In genomic region chr5:147507480-147508126, GRCh38 we compare ENCODE assay signal across 10 cellular contexts. TPM values are rescaled to one million over a fixed set of nuclear protein-coding genes. Genes with fewer than 3 reads are reported as not detected.
A peak's percentile ranks its signal among the peaks of the same experiment; 100 is the strongest.
DNase-seq lines count a peak whose midpoint lies in the region; ATAC-seq and TF ChIP-seq lines count a peak whose summit lies in the region.
"Had no signal": no experiment of that assay in that cellular context is flagged by ENCODE, and none has a peak within 500 bp of the region (broad histone marks: within the 10 kb centered on the region; RNA-seq: fewer than 3 reads in every experiment).

No MANE protein-coding gene starts in this region.

- no peak overlapping the region for H3K27ac ChIP-seq in IMR-90 (ENCODE audit: insufficient read depth, low read length)
- no peak overlapping the region for H3K27ac ChIP-seq in duodenal mucosa (ENCODE audit: low read depth, low read length)

- no peak overlapping the region for H3K14ac ChIP-seq in IMR-90 (replicated peaks; ENCODE audit: low read depth, low read length)

- H2BK15ac ChIP-seq in IMR-90 (ENCODE audit: low read depth, low read length): no peak overlapping the region

- no peak overlapping the region for H3K56ac ChIP-seq in IMR-90 (ENCODE audit: extremely low read depth, insufficient read depth, low read length)

- H3K4me3 Mint-ChIP-seq in nephron: peak overlapping the region; percentile 26 to 94 (median 85)
- H3K4me3 Mint-ChIP-seq: activated naive CD8-positive, alpha-beta T cell treated with anti-CD3 and anti-CD28 coated beads for 36 hours had no signal

- CTCF ChIA-PET in AG04449 (lab: Yijun Ruan, JAX) (interaction anchor here (0.7 to 2.2 kb wide), 8 partner anchors 18 to 71 kb away, joined by 3 to 9 read pairs (median 4); no protein-coding TSS in a partner anchor), IMR-90 (lab: Yijun Ruan, JAX) (interaction anchor here (1.2 kb wide), 1 partner anchor 51 kb away, joined by 6 read pairs; no protein-coding TSS in a partner anchor)

- no peak overlapping the region for H3K4ac ChIP-seq in IMR-90 (ENCODE audit: low read depth, low read length)

- H3K36me3 ChIP-seq in IMR-90 (ENCODE audit: control insufficient read depth, insufficient read depth, low read length) (no peaks in the 10 kb centered on the region), duodenal mucosa (ENCODE audit: control insufficient read depth in 1 of 2, insufficient read depth in 2 of 2, low read length in 2 of 2) (no peaks in the 10 kb centered on the region)

- no TSS peak for BruUV-seq in IMR-90 (replicated peaks; lab: Mats Ljungman, UMichigan)

- H3K4me1 Mint-ChIP-seq in nephron: peaks cover 40% of the 10 kb centered on the region

- H3K4me3 ChIP-seq in AG04449 (ENCODE audit: low read depth, low read length) (peak overlapping the region; percentile 82), IMR-90 (ENCODE audit: insufficient read depth, low read depth, low read length) (peak overlapping the region; percentile 56; the same call in 1 of the 2 replicates), duodenal mucosa (ENCODE audit: low read depth in 1 of 2, low read length in 2 of 2) (peak overlapping the region; percentile 12 to 68)

- TF ChIP-seq POLR2A in IMR-90 (IDR thresholded peaks at IDR 0.05; ENCODE audit: low read depth, low read length): no peak

- no peak overlapping the region for H2AFZ ChIP-seq in IMR-90 (replicated peaks; ENCODE audit: low read length, poor library complexity)

- H3K9me1 ChIP-seq in IMR-90 (ENCODE audit: insufficient read depth, low read length): 0 out of 2 replicates have a peak, but pooled peaks cover 3% of the 10 kb centered on the region

- H2AK5ac ChIP-seq in IMR-90 (ENCODE audit: low read depth, low read length): no peak overlapping the region

- H3K27me3 Mint-ChIP-seq in nephron (ENCODE audit: low read depth): peaks cover 37% of the 10 kb centered on the region

- DNase-seq in AG04449 (ENCODE audit: low read depth, low spot score) (no peak), IMR-90 (peak; percentile 78), NCI-H2107 (lab: John Stamatoyannopoulos, UW) (no peak), amygdala (lab: John Stamatoyannopoulos, UW) (no peak)
- DNase-seq in stimulated activated naive CD4-positive, alpha-beta T cell treated with Interleukin-2 at 50 U/mL for 16 hours (lab: John Stamatoyannopoulos, UW): no peak
- DNase-seq: activated naive CD8-positive, alpha-beta T cell treated with anti-CD3 and anti-CD28 coated beads for 36 hours; NCI-H2029 had no signal

- H4K91ac ChIP-seq in IMR-90 (ENCODE audit: insufficient read depth, low read depth, low read length): no peak overlapping the region

- H2BK5ac ChIP-seq in IMR-90 (ENCODE audit: low read depth, low read length, poor library complexity, severe bottlenecking): no peak overlapping the region

- 83% methylated on average over 1 of the region's 7 CpGs; no CpG with 5 or more reads in 1 of the 2 experiments for WGBS in IMR-90 (ENCODE audit: extremely low coverage in 2 of 2, insufficient read length in 1 of 2), 2 experiments

- TF ChIP-seq CTCF in AG04449 (IDR thresholded peaks at IDR 0.05; ENCODE audit: insufficient read depth, low read length, missing control alignments) (no peak), IMR-90 (conservative IDR thresholded peaks at IDR 0.05; ENCODE audit: low read depth, low read length) (no peak), nephron (IDR thresholded peaks at IDR 0.05; ENCODE audit: unreplicated experiment in 3 of 3) (no peak)

- 0 out of 2 replicates have a peak overlapping the region, but pooled peaks have one; percentile 26 for H2BK120ac ChIP-seq in IMR-90 (ENCODE audit: low read depth, low read length)

- H3K4me2 ChIP-seq in IMR-90 (ENCODE audit: low read depth, low read length): peak overlapping the region; percentile 99

- H3K79me1 ChIP-seq in IMR-90 (ENCODE audit: low read depth in 1 of 2, low read length in 2 of 2): peaks cover 14 to 45% of the 10 kb centered on the region in 2 experiments; a peak in 3 of 4 replicates

- no peaks in the 10 kb centered on the region for H3K36me3 Mint-ChIP-seq in nephron (ENCODE audit: low read depth)
- H3K36me3 Mint-ChIP-seq: activated naive CD8-positive, alpha-beta T cell treated with anti-CD3 and anti-CD28 coated beads for 36 hours had no signal

- H3K9ac ChIP-seq in IMR-90 (ENCODE audit: low read depth, low read length) (peak overlapping the region; percentile 25; the same call in 1 of the 2 replicates), duodenal mucosa (ENCODE audit: low read depth in 1 of 2, low read length in 2 of 2) (peak overlapping the region in 1 of 2 donors; percentile 53)

- intact Hi-C loops in IMR-90 (cut with micrococcal nuclease): loop anchor here (2.0 kb wide), 1 partner anchor 17 kb away; no protein-coding TSS in a partner anchor

- in situ Hi-C loops in IMR-90 (cut with MboI; ENCODE audit: low sequenced_read_pairs): no loop called here

- H3K4me1 ChIP-seq in IMR-90 (ENCODE audit: control insufficient read depth, insufficient read depth, low read length) (peaks cover 8% of the 10 kb centered on the region), duodenal mucosa (ENCODE audit: control insufficient read depth in 1 of 2, insufficient read depth in 2 of 2, low read length in 2 of 2) (peaks cover 3 to 4% of the 10 kb centered on the region in 2 donors)

- 0 out of 2 replicates have a peak, but pooled peaks have one; percentile 2 for TF ChIP-seq RAD21 in IMR-90 (IDR thresholded peaks at IDR 0.05; ENCODE audit: low read length)

- ATAC-seq in IMR-90 (ENCODE audit: low read depth) (peak; percentile 16; the same call in 1 of the 2 replicates), GM21390 (IDR thresholded peaks at IDR 0.05; ENCODE audit: unreplicated experiment) (no peak)

- POLR2A ChIA-PET in AG04449 (lab: Yijun Ruan, JAX): interaction anchor here (0.7 kb wide), 1 partner anchor 25 kb away, joined by 5 read pairs; no protein-coding TSS in a partner anchor
- POLR2A ChIA-PET in IMR-90 (lab: Charles Lee; ENCODE audit: unreplicated experiment): no interaction called here

- no peak overlapping the region for H2AK9ac ChIP-seq in IMR-90 (replicated peaks; ENCODE audit: low read depth, low read length, poor library complexity)

- H3K27me3 ChIP-seq in IMR-90 (ENCODE audit: control insufficient read depth, insufficient read depth, low read length) (no peaks in the 10 kb centered on the region), duodenal mucosa (ENCODE audit: control insufficient read depth in 1 of 2, insufficient read depth in 2 of 2, low read length in 2 of 2) (peaks cover 19 to 31% of the 10 kb centered on the region in 2 donors)

- no peak overlapping the region for H3K18ac ChIP-seq in IMR-90 (ENCODE audit: low read depth, low read length)

- no peak overlapping the region for H4K8ac ChIP-seq in IMR-90 (ENCODE audit: low read depth in 2 of 2, low read length in 2 of 2)

- H3K9me3 Mint-ChIP-seq in nephron: no peaks in the 10 kb centered on the region
- H3K9me3 Mint-ChIP-seq: activated naive CD8-positive, alpha-beta T cell treated with anti-CD3 and anti-CD28 coated beads for 36 hours had no signal

- H4K20me1 ChIP-seq in IMR-90 (ENCODE audit: insufficient read depth, low read length): no peaks in the 10 kb centered on the region

- H4K5ac ChIP-seq in IMR-90 (ENCODE audit: low read depth, low read length): no peak overlapping the region

- H3K23ac ChIP-seq in IMR-90 (ENCODE audit: low read depth, low read length): peak overlapping the region; percentile 21

- no peaks in the 10 kb centered on the region for H3K9me3 ChIP-seq in IMR-90 (ENCODE audit: control insufficient read depth, insufficient read depth, low read length)
- H3K9me3 ChIP-seq in duodenal mucosa (ENCODE audit: control insufficient read depth in 1 of 2, low read length in 2 of 2): no peaks in the 10 kb centered on the region

- dilution Hi-C loops in IMR-90 (cut with HindIII; ENCODE audit: low sequenced_read_pairs, unreplicated experiment): no loop called here

- H3K27ac Mint-ChIP-seq in nephron: no peak overlapping the region
- H3K27ac Mint-ChIP-seq: activated naive CD8-positive, alpha-beta T cell treated with anti-CD3 and anti-CD28 coated beads for 36 hours had no signal

- H2BK20ac ChIP-seq in IMR-90 (ENCODE audit: low read depth, low read length): no peak overlapping the region

TF ChIP-seq in IMR-90, 13 proteins besides CTCF, POLR2A, EP300 and RAD21:
- TF ChIP-seq MAFK (IDR thresholded peaks at IDR 0.05; ENCODE audit: low read depth, low read length): peak; percentile 79
- TF ChIP-seq, protein P1, sequence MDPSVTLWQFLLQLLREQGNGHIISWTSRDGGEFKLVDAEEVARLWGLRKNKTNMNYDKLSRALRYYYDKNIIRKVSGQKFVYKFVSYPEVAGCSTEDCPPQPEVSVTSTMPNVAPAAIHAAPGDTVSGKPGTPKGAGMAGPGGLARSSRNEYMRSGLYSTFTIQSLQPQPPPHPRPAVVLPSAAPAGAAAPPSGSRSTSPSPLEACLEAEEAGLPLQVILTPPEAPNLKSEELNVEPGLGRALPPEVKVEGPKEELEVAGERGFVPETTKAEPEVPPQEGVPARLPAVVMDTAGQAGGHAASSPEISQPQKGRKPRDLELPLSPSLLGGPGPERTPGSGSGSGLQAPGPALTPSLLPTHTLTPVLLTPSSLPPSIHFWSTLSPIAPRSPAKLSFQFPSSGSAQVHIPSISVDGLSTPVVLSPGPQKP (IDR thresholded peaks at IDR 0.05; ENCODE audit: borderline replicate concordance, low read depth, low read length): no peak
- TF ChIP-seq SMC3 (IDR thresholded peaks at IDR 0.05; ENCODE audit: low read depth, low read length): no peak
- peak; percentile 50; the same call in 1 of the 2 replicates for TF ChIP-seq CEBPB (IDR thresholded peaks at IDR 0.05; ENCODE audit: low read depth, low read length)
- TF ChIP-seq CHD1 (IDR thresholded peaks at IDR 0.05; ENCODE audit: low read depth, low read length): no peak
- TF ChIP-seq MAZ (IDR thresholded peaks at IDR 0.05; ENCODE audit: borderline replicate concordance, low read depth, low read length): no peak
- TF ChIP-seq RCOR1 (IDR thresholded peaks at IDR 0.05; ENCODE audit: insufficient replicate concordance, low read length): no peak
- peak; percentile 31; the same call in 1 of the 2 replicates for TF ChIP-seq FOS (IDR thresholded peaks at IDR 0.05; ENCODE audit: low read depth, low read length)

RNA-seq across cellular contexts. Expression of gene DPYSL3, which starts 2.3 kb away (rescaled TPM):
- 46.1 and 50.2 TPM in 2 replicates for total RNA-seq in IMR-90 (2012; rRNA removed)
- 60.9 and 66.4 TPM in 2 replicates for polyA plus RNA-seq in IMR-90 (2012; rRNA removed)
- 31.1 and 32.6 TPM in 2 replicates for polyA plus RNA-seq in IMR-90 (2012; cell fraction: cytosol; rRNA removed)
- polyA plus RNA-seq in IMR-90 (2012; cell fraction: nucleus; rRNA removed; ENCODE audit: low replicate concordance): 34.6 and 103 TPM in 2 replicates
